Comparison of ENCODE assay signal across 17 cellular contexts in the genomic region with DNA sequence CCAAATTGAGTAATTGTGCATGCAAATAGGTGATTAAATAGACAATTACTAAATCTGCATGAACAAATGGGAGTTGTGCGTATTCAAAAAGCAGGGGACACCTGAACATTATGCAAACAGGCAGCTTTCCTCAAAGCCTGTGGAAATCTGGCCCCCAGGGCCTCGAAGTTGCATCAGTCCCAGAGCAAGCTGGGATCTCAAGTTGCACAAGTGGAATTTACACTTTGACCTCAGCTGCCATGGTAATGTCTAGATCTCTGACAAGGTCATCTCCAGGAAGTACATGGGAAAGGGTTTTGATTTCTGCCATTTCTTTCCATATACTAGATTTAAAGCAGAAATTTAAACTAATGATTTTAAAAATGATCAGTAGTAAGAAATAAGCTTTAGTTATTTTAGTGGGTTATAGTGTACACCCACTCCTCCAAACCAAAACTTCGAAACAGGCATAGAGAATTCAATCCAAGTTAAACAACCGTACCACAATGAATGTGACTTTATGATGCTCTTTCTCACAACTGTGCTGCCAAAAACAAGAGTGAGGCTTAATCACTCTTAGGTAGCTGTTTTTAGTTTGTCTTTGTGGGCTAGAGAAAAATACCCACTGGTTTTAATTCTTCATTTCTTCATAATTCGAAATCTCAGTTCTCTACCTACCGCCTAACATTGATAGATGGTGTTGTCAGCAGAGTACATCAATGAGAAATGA.
DNase-seq lines count a peak whose midpoint lies in the region; ATAC-seq, FAIRE-seq and TF ChIP-seq lines count a peak whose summit lies in the region.
"Had no signal": no experiment of that assay in that cellular context is flagged by ENCODE, and none has a peak within 500 bp of the region (broad histone marks: within the 10 kb centered on the region; RNA-seq: fewer than 3 reads in every experiment).

No MANE protein-coding gene starts in this region.

- H3K4me1 ChIP-seq in GM23338 (ENCODE audit: insufficient read depth) (no peaks in the 10 kb centered on the region), fibroblast of lung (ENCODE audit: control insufficient read depth, extremely low read depth, insufficient read depth, low read length) (no peaks in the 10 kb centered on the region), osteoblast (ENCODE audit: insufficient read depth, low read length) (peaks cover 5% of the 10 kb centered on the region), kidney (ENCODE audit: control insufficient read depth in 1 of 2, insufficient read depth in 1 of 2, low read depth in 1 of 2, low read length in 2 of 2) (no peaks in the 10 kb centered on the region), colonic mucosa (no peaks in the 10 kb centered on the region)

- no peaks in the 10 kb centered on the region for H3K9me3 ChIP-seq in fibroblast of lung (ENCODE audit: control insufficient read depth, insufficient read depth, low read depth, low read length)
- H3K9me3 ChIP-seq in osteoblast (ENCODE audit: low read depth, low read length), result no peaks in the 10 kb centered on the region
- peaks cover 0 to 4% of the 10 kb centered on the region in 2 donors for H3K9me3 ChIP-seq in kidney (ENCODE audit: control insufficient read depth in 1 of 2, low read length in 2 of 2)
- no peaks in the 10 kb centered on the region for H3K9me3 ChIP-seq in colonic mucosa
- H3K9me3 ChIP-seq: MG63 had no signal

- H3K4me3 ChIP-seq in GM23338 (no peak overlapping the region), fibroblast of lung (replicated peaks in 1 of 4; ENCODE audit: control extremely low read depth in 1 of 4, insufficient read depth in 1 of 4, low read depth in 3 of 4, low read length in 4 of 4) (no peak overlapping the region), osteoblast (ENCODE audit: insufficient read depth, low read length) (no peak overlapping the region), kidney (ENCODE audit: low read length in 2 of 2) (no peak overlapping the region), colonic mucosa (no peak overlapping the region)
- H3K4me3 ChIP-seq: MG63 had no signal

- peaks cover 8% of the 10 kb centered on the region; the same call in 1 of the 3 replicates for H3K36me3 Mint-ChIP-seq in GM23338 (ENCODE audit: low read depth)
- H3K36me3 Mint-ChIP-seq: activated CD8-positive, alpha-beta memory T cell treated with anti-CD3 and anti-CD28 coated beads, Interleukin-2, amount 10 ng/mL, durations not matched to agents 7 days and 5 days; activated naive CD4-positive, alpha-beta T cell treated with anti-CD3 and anti-CD28 coated beads, Interleukin-2, amount 50 U/mL, for 24 hours had no signal

- H3F3A ChIP-seq in GM23338 (replicated peaks; ENCODE audit: low read depth), result no peaks in the 10 kb centered on the region

- no peak for ATAC-seq in GM23338
- ATAC-seq: activated CD8-positive, alpha-beta memory T cell treated with anti-CD3 and anti-CD28 coated beads, Interleukin-2, amount 10 ng/mL, durations not matched to agents 7 days and 5 days; stimulated activated naive CD8-positive, alpha-beta T cell treated with anti-CD3 and anti-CD28 coated beads, Interleukin-15, Interleukin-2, amounts not matched to agents 100 U/mL and 50 U/mL, for 24 hours had no signal

- H3K9ac ChIP-seq in fibroblast of lung (ENCODE audit: insufficient read depth, low read length), result no peak overlapping the region
- no peak overlapping the region for H3K9ac ChIP-seq in kidney (ENCODE audit: low read length in 2 of 2)
- H3K9ac ChIP-seq in colonic mucosa (ENCODE audit: low read depth in 2 of 2, low read length in 2 of 2), result no peak overlapping the region

- no peaks in the 10 kb centered on the region for H3K27me3 Mint-ChIP-seq in GM23338 (ENCODE audit: insufficient read depth, low read depth, poor library complexity)
- H3K27me3 Mint-ChIP-seq: activated CD8-positive, alpha-beta memory T cell treated with anti-CD3 and anti-CD28 coated beads, Interleukin-2, amount 10 ng/mL, durations not matched to agents 7 days and 5 days; activated naive CD4-positive, alpha-beta T cell treated with anti-CD3 and anti-CD28 coated beads, Interleukin-2, amount 50 U/mL, for 24 hours had no signal

- no peak for FAIRE-seq in kidney (lab: Jason Lieb, UNC)

- H3K79me2 ChIP-seq in GM23338 (replicated peaks; ENCODE audit: insufficient read depth), result no peaks in the 10 kb centered on the region
- no peaks in the 10 kb centered on the region for H3K79me2 ChIP-seq in fibroblast of lung (ENCODE audit: control insufficient read depth, insufficient read depth, low read length)
- no peaks in the 10 kb centered on the region for H3K79me2 ChIP-seq in osteoblast (ENCODE audit: insufficient read depth, low read length)

- H3K27me3 ChIP-seq in GM23338 (ENCODE audit: insufficient read depth), result no peaks in the 10 kb centered on the region
- no peaks in the 10 kb centered on the region for H3K27me3 ChIP-seq in fibroblast of lung (ENCODE audit: control insufficient read depth, insufficient read depth, low read length)
- no peaks in the 10 kb centered on the region for H3K27me3 ChIP-seq in osteoblast (ENCODE audit: insufficient read depth, low read length)
- no peaks in the 10 kb centered on the region for H3K27me3 ChIP-seq in colonic mucosa
- H3K27me3 ChIP-seq: MG63 had no signal

- peaks cover 7% of the 10 kb centered on the region; the same call in 1 of the 3 replicates for H3K4me1 Mint-ChIP-seq in GM23338
- H3K4me1 Mint-ChIP-seq: activated CD8-positive, alpha-beta memory T cell treated with anti-CD3 and anti-CD28 coated beads, Interleukin-2, amount 10 ng/mL, durations not matched to agents 7 days and 5 days; activated naive CD4-positive, alpha-beta T cell treated with anti-CD3 and anti-CD28 coated beads, Interleukin-2, amount 50 U/mL, for 24 hours had no signal

- H3K36me3 ChIP-seq in GM23338 (ENCODE audit: insufficient read depth), result no peaks in the 10 kb centered on the region
- no peaks in the 10 kb centered on the region for H3K36me3 ChIP-seq in fibroblast of lung (ENCODE audit: control insufficient read depth, insufficient read depth, low read length)
- H3K36me3 ChIP-seq in osteoblast (ENCODE audit: insufficient read depth, low read length), result no peaks in the 10 kb centered on the region
- no peaks in the 10 kb centered on the region for H3K36me3 ChIP-seq in kidney (ENCODE audit: control insufficient read depth in 1 of 2, insufficient read depth in 2 of 2, low read length in 2 of 2)
- no peaks in the 10 kb centered on the region for H3K36me3 ChIP-seq in colonic mucosa
- H3K36me3 ChIP-seq: MG63 had no signal

- H4K20me1 ChIP-seq in GM23338 (replicated peaks; ENCODE audit: insufficient read depth) (no peaks in the 10 kb centered on the region), fibroblast of lung (ENCODE audit: control insufficient read depth, extremely low read depth, insufficient read depth, low read length) (no peaks in the 10 kb centered on the region), osteoblast (ENCODE audit: insufficient read depth, low read length) (no peaks in the 10 kb centered on the region)

- DNase-seq in GM23338 (ENCODE audit: low spot score) (peak; percentile 22), OCI-M1 (lab: John Stamatoyannopoulos, UW) (peak; percentile 3), fibroblast of lung (ENCODE audit: low read depth in 2 of 2) (peak; percentile 63 to 69), osteoblast (ENCODE audit: insufficient read length, low spot score, missing footprints) (peak; percentile 47), kidney (no peak), DMS79 treated with DMSO at 0.1 percent for 48 hours (lab: John Stamatoyannopoulos, UW) (no peak), colonic mucosa (no peak), iPS-NIHi11 (ENCODE audit: low spot score) (no peak)
- DNase-seq: activated CD8-positive, alpha-beta memory T cell treated with anti-CD3 and anti-CD28 coated beads, Interleukin-2, amount 10 ng/mL, durations not matched to agents 7 days and 5 days; C1 segment of cervical spinal cord; effector CD4-positive, alpha-beta T cell; GDM1; MG63; midbrain; NCI-H446 treated with DMSO at 0.1 percent for 48 hours; stimulated activated naive CD8-positive, alpha-beta T cell treated with anti-CD3 and anti-CD28 coated beads, Interleukin-15, Interleukin-2, amounts not matched to agents 100 U/mL and 50 U/mL, for 24 hours had no signal

- H3K4me2 ChIP-seq in GM23338, result no peak overlapping the region
- no peak overlapping the region for H3K4me2 ChIP-seq in fibroblast of lung (ENCODE audit: extremely low read depth, insufficient read depth, low read length)
- peak overlapping the region; percentile 2 for H3K4me2 ChIP-seq in osteoblast (ENCODE audit: insufficient read depth, low read length)

- TF ChIP-seq CTCF in GM23338 (conservative IDR thresholded peaks at IDR 0.05; ENCODE audit: low read depth in 2 of 2), result no peak
- no peak for TF ChIP-seq CTCF in fibroblast of lung (conservative IDR thresholded peaks at IDR 0.05 in 1 of 2, IDR thresholded peaks at IDR 0.05 in 1 of 2; ENCODE audit: low read depth in 1 of 2, low read length in 2 of 2)
- TF ChIP-seq CTCF in osteoblast (IDR thresholded peaks at IDR 0.05; ENCODE audit: extremely low read depth, low read depth, low read length), result no peak
- TF ChIP-seq CTCF in kidney (IDR thresholded peaks at IDR 0.05; ENCODE audit: borderline replicate concordance, extremely low read depth, insufficient read depth), result no peak
- TF ChIP-seq CTCF in colonic mucosa (IDR thresholded peaks at IDR 0.05), result no peak

- intact Hi-C loops in kidney (cut with DNase I) (no loop called here), colonic mucosa (cut with DNase I) (no loop called here)

- peaks cover 22% of the 10 kb centered on the region; the same call in 2 of the 3 replicates for H3K9me3 Mint-ChIP-seq in GM23338
- H3K9me3 Mint-ChIP-seq: activated naive CD4-positive, alpha-beta T cell treated with anti-CD3 and anti-CD28 coated beads, Interleukin-2, amount 50 U/mL, for 24 hours had no signal

- H2AFZ ChIP-seq in GM23338 (no peak overlapping the region), fibroblast of lung (ENCODE audit: low read length) (no peak overlapping the region), osteoblast (ENCODE audit: low read length) (peak overlapping the region; percentile 5)

- H3K4me3 Mint-ChIP-seq in GM23338, result no peak overlapping the region
- H3K4me3 Mint-ChIP-seq: activated CD8-positive, alpha-beta memory T cell treated with anti-CD3 and anti-CD28 coated beads, Interleukin-2, amount 10 ng/mL, durations not matched to agents 7 days and 5 days; activated naive CD4-positive, alpha-beta T cell treated with anti-CD3 and anti-CD28 coated beads, Interleukin-2, amount 50 U/mL, for 24 hours had no signal

- H3K27ac ChIP-seq in GM23338 (ENCODE audit: low read depth) (no peak overlapping the region), fibroblast of lung (ENCODE audit: insufficient read depth, low read length) (no peak overlapping the region), osteoblast (ENCODE audit: low read depth, low read length) (no peak overlapping the region), kidney (ENCODE audit: low read depth in 2 of 2, low read length in 2 of 2) (no peak overlapping the region), colonic mucosa (no peak overlapping the region)

- no peak overlapping the region for H3K27ac Mint-ChIP-seq in GM23338
- H3K27ac Mint-ChIP-seq: activated CD8-positive, alpha-beta memory T cell treated with anti-CD3 and anti-CD28 coated beads, Interleukin-2, amount 10 ng/mL, durations not matched to agents 7 days and 5 days; activated naive CD4-positive, alpha-beta T cell treated with anti-CD3 and anti-CD28 coated beads, Interleukin-2, amount 50 U/mL, for 24 hours had no signal

- H3K9me2 ChIP-seq in GM23338 (ENCODE audit: insufficient read depth), result peaks cover 8% of the 10 kb centered on the region

Comparison
In these comparisons a context has a peak if more than half of its experiments do, and no peak if none do; other contexts are left out.
1. DNase-seq: peak in GM23338 (single experiment), OCI-M1 (single experiment), fibroblast of lung (2 of 2) and osteoblast (single experiment); none in kidney (single experiment), DMS79 treated with DMSO at 0.1 percent for 48 hours (single experiment), colonic mucosa (single experiment) and iPS-NIHi11 (single experiment).